20 cellular contexts compared by ENCODE assay signal in genomic region chr10:267705-268104, GRCh38.
A peak's percentile ranks its signal among the peaks of the same experiment; 100 is the strongest.
DNase-seq lines count a peak whose midpoint lies in the region; ATAC-seq, FAIRE-seq and TF ChIP-seq lines count a peak whose summit lies in the region.
"Had no signal": no experiment of that assay in that cellular context is flagged by ENCODE, and none has a peak within 500 bp of the region (broad histone marks: within the 10 kb centered on the region; RNA-seq: fewer than 3 reads in every experiment).

No MANE protein-coding gene starts in this region.

- H3K27me3 Mint-ChIP-seq in osteocyte (ENCODE audit: unreplicated experiment): no peaks in the 10 kb centered on the region

- H3K9me3 Mint-ChIP-seq in osteocyte (ENCODE audit: unreplicated experiment): no peaks in the 10 kb centered on the region
- H3K9me3 Mint-ChIP-seq: CD8-positive, alpha-beta T cell had no signal

- no peak for FAIRE-seq in A549 (lab: Jason Lieb, UNC)
- FAIRE-seq: G401.6, GM12892, H1 had no signal

- ATAC-seq in A549: no peak
- no peak for ATAC-seq in Right ventricle myocardium superior (ENCODE audit: poor library complexity)
- ATAC-seq: CD8-positive, alpha-beta T cell had no signal

- no peak overlapping the region for H3K4me3 Mint-ChIP-seq in osteocyte (ENCODE audit: unreplicated experiment)
- H3K4me3 Mint-ChIP-seq: B cell; CD4-positive, CD25-positive, alpha-beta regulatory T cell; CD8-positive, alpha-beta T cell had no signal

- TF ChIP-seq EP300 in A549 (IDR thresholded peaks at IDR 0.05): no peak

- H3K27ac ChIP-seq in A549: peak overlapping the region in 1 of 2 experiments; percentile 43; a peak in 1 of 6 replicates
- H3K27ac ChIP-seq: GM23248 had no signal

- CTCF ChIA-PET in A549 (lab: Yijun Ruan, JAX): interaction anchor here (1.8 kb wide), 1 partner anchor 10 kb away, joined by 5 read pairs; no protein-coding TSS in a partner anchor

- no peak for TF ChIP-seq POLR2A in A549 (IDR thresholded peaks at IDR 0.05; ENCODE audit: low read length)

- H3K4me1 Mint-ChIP-seq in osteocyte (ENCODE audit: unreplicated experiment): peaks cover 7% of the 10 kb centered on the region

- no peak overlapping the region for H3K27ac Mint-ChIP-seq in osteocyte (ENCODE audit: unreplicated experiment)
- H3K27ac Mint-ChIP-seq: B cell; CD4-positive, CD25-positive, alpha-beta regulatory T cell; CD8-positive, alpha-beta T cell had no signal

- H3K27me3 ChIP-seq in BE2C: no peaks in the 10 kb centered on the region

- H3K4me3 ChIP-seq in A549: no peak overlapping the region
- peak overlapping the region; percentile 32 for H3K4me3 ChIP-seq in BE2C (ENCODE audit: low read depth, low read length)
- H3K4me3 ChIP-seq: GM23248 had no signal

- TF ChIP-seq CTCF in A549 (IDR thresholded peaks at IDR 0.05) (no peak), BE2C (IDR thresholded peaks at IDR 0.05; ENCODE audit: low read depth, low read length) (no peak), osteocyte (IDR thresholded peaks at IDR 0.05) (no peak)

- H3K36me3 Mint-ChIP-seq in osteocyte (ENCODE audit: unreplicated experiment): no peaks in the 10 kb centered on the region
- H3K36me3 Mint-ChIP-seq: CD4-positive, CD25-positive, alpha-beta regulatory T cell; CD8-positive, alpha-beta T cell had no signal

- POLR2A ChIA-PET in A549 (lab: Yijun Ruan, JAX): no interaction called here

- 88% methylated on average over 11 of the region's 11 CpGs for WGBS in A549 (ENCODE audit: missing lambda C conversion rate)

- no peak for TF ChIP-seq RAD21 in A549 (conservative IDR thresholded peaks at IDR 0.05 in 1 of 2, IDR thresholded peaks at IDR 0.05 in 1 of 2)

- H3K4me2 ChIP-seq in A549: peak overlapping the region; percentile 42; the same call in 2 of the 3 replicates

- no peaks in the 10 kb centered on the region for H3K36me3 ChIP-seq in BE2C

- H3K9me3 ChIP-seq in A549 (no peaks in the 10 kb centered on the region), BE2C (no peaks in the 10 kb centered on the region)

- DNase-seq in A549 (ENCODE audit: low read depth in 1 of 2, low spot score in 1 of 2) (no peak), BE2C (no peak), islet precursor cell (peak; percentile 43), osteocyte (ENCODE audit: extremely low spot score, unreplicated experiment) (peak; percentile 51), LoVo (ENCODE audit: low spot score) (no peak), SKM-1 treated with dmso at 0.1 percent for 144 hours (lab: John Stamatoyannopoulos, UW; ENCODE audit: unreplicated experiment) (no peak), Right ventricle myocardium superior (no peak)
- DNase-seq: 8988T; C1 segment of cervical spinal cord; Caco-2; CD4-positive, CD25-positive, alpha-beta regulatory T cell; CD8-positive, alpha-beta T cell; DMS153; DND-41; H7 had no signal

- H3K4me1 ChIP-seq in A549 (peaks cover 16% of the 10 kb centered on the region), BE2C (peaks cover 15% of the 10 kb centered on the region)
- H3K4me1 ChIP-seq: Caco-2 had no signal

- intact Hi-C loops in Right ventricle myocardium superior (cut with DNase I): no loop called here

TF ChIP-seq in A549, 52 proteins besides CTCF, POLR2A, EP300 and RAD21:
- TF ChIP-seq TFCP2L1 (CRISPR knock-in tag; IDR thresholded peaks at IDR 0.05) (no peak), MAZ (IDR thresholded peaks at IDR 0.05; ENCODE audit: borderline replicate concordance, low read depth, low read length) (no peak), FOSL2 (IDR thresholded peaks at IDR 0.05) (no peak), FOSL2 (CRISPR knock-in tag; IDR thresholded peaks at IDR 0.05) (no peak), FOXS1 (CRISPR knock-in tag; IDR thresholded peaks at IDR 0.05) (no peak), EHMT2 (IDR thresholded peaks at IDR 0.05; ENCODE audit: low read depth) (no peak), ESRRA (IDR thresholded peaks at IDR 0.05; ENCODE audit: borderline replicate concordance, low read length) (no peak), ELK1 (IDR thresholded peaks at IDR 0.05; ENCODE audit: low read depth, low read length) (no peak), ZNF302 (CRISPR knock-in tag; IDR thresholded peaks at IDR 0.05) (no peak), JUN (IDR thresholded peaks at IDR 0.05) (no peak), TP53 (CRISPR knock-in tag; IDR thresholded peaks at IDR 0.05) (no peak), CBX2 (IDR thresholded peaks at IDR 0.05; ENCODE audit: borderline replicate concordance, low read depth) (no peak), SREBF2 (IDR thresholded peaks at IDR 0.05) (no peak), REST (IDR thresholded peaks at IDR 0.05) (no peak), NPAS2 (CRISPR knock-in tag; IDR thresholded peaks at IDR 0.05; ENCODE audit: borderline replicate concordance) (no peak), HES2 (IDR thresholded peaks at IDR 0.05) (no peak), GATA3 (IDR thresholded peaks at IDR 0.05; ENCODE audit: borderline replicate concordance) (no peak)
- TF ChIP-seq, protein P1, sequence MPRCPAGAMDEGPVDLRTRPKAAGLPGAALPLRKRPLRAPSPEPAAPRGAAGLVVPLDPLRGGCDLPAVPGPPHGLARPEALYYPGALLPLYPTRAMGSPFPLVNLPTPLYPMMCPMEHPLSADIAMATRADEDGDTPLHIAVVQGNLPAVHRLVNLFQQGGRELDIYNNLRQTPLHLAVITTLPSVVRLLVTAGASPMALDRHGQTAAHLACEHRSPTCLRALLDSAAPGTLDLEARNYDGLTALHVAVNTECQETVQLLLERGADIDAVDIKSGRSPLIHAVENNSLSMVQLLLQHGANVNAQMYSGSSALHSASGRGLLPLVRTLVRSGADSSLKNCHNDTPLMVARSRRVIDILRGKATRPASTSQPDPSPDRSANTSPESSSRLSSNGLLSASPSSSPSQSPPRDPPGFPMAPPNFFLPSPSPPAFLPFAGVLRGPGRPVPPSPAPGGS (IDR thresholded peaks at IDR 0.05): no peak
- TF ChIP-seq, protein P2, sequence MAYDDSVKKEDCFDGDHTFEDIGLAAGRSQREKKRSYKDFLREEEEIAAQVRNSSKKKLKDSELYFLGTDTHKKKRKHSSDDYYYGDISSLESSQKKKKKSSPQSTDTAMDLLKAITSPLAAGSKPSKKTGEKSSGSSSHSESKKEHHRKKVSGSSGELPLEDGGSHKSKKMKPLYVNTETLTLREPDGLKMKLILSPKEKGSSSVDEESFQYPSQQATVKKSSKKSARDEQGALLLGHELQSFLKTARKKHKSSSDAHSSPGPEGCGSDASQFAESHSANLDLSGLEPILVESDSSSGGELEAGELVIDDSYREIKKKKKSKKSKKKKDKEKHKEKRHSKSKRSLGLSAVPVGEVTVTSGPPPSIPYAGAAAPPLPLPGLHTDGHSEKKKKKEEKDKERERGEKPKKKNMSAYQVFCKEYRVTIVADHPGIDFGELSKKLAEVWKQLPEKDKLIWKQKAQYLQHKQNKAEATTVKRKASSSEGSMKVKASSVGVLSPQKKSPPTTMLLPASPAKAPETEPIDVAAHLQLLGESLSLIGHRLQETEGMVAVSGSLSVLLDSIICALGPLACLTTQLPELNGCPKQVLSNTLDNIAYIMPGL (CRISPR knock-in tag; IDR thresholded peaks at IDR 0.05; ENCODE audit: borderline replicate concordance): no peak

Comparison
In these comparisons a context has a peak if more than half of its experiments do, and no peak if none do; other contexts are left out.
1. DNase-seq: peak in islet precursor cell (single experiment) and osteocyte (single experiment); none in A549 (0 of 2), BE2C (single experiment), LoVo (single experiment), SKM-1 treated with dmso at 0.1 percent for 144 hours (single experiment) and Right ventricle myocardium superior (single experiment).